In the genomic region with DNA sequence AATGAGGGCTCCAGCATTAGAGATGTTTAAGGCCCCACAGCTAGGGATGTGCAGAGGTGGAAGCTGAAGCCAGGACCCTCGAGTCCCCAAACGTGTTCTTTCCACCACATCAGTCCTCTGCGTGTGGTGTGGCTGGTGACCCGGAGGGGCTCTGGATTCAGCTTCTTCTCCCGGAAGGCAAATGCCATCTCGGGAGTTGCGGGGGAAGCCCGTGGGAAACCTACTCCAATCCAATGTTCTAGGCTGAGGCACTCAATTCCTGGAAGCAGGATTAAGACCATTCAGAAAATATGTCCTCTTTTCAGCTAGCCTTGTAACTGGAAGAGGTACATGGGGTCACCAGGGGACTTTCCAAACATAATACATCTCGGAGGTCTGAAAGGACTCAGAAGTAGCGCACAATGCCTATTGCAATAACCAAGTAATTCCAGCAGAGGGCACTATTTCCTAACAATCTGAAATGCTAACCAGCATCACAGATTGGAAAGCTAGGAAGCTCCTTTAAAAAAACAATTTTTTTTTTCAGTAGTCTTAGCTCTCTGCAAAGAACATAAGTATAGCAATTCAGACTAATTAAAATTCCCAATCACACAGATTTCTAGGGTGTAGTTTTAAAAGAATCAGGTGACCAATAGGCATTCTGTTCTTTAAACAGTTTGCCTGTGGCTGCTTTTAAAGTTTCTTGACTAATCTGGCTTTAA, we compare ENCODE assay signal across 9 cellular contexts. TPM values are rescaled to one million over a fixed set of nuclear protein-coding genes. Genes with fewer than 3 reads are reported as not detected.
DNase-seq lines count a peak whose midpoint lies in the region; ATAC-seq and TF ChIP-seq lines count a peak whose summit lies in the region.
"Had no signal": no experiment of that assay in that cellular context is flagged by ENCODE, and none has a peak within 500 bp of the region (broad histone marks: within the 10 kb centered on the region; RNA-seq: fewer than 3 reads in every experiment).

No MANE protein-coding gene starts in this region.

- DNase-seq in DMS153 treated with DMSO at 0.1 percent for 48 hours (lab: John Stamatoyannopoulos, UW; ENCODE audit: unreplicated experiment) (peak; percentile 1), DMS153 (lab: John Stamatoyannopoulos, UW) (no peak), H7 (peak; percentile 28), NCI-H460 (ENCODE audit: extremely low read depth, low read depth) (peak; percentile 62), brain microvascular endothelial cell (peak; percentile 70), iris pigment epithelial cell (ENCODE audit: low read depth) (peak; percentile 66)
- DNase-seq in stimulated activated naive CD8-positive, alpha-beta T cell treated with anti-CD3 and anti-CD28 coated beads, Interleukin-15, Interleukin-2, amounts not matched to agents 100 U/mL and 50 U/mL, for 24 hours = peak; percentile 7

- H3K36me3 ChIP-seq in H7 (replicated peaks; ENCODE audit: control insufficient read depth, insufficient read depth, low read length) (no peaks in the 10 kb centered on the region), brain microvascular endothelial cell (replicated peaks) (no peaks in the 10 kb centered on the region)
- H3K36me3 ChIP-seq: BLaER1 treated with 17β-estradiol and CSF1 and Interleukin-3, amounts not matched to agents 10 nM and 100 nM had no signal

- TF ChIP-seq CTCF in brain microvascular endothelial cell (IDR thresholded peaks at IDR 0.05; ENCODE audit: low read depth, low read length, missing control alignments) = peak; percentile 73

- in situ Hi-C loops in brain microvascular endothelial cell (cut with HindIII; ENCODE audit: low pct_ligation_motif_present, low sequenced_read_pairs) = no loop called here

- H3K27me3 ChIP-seq in H7 (ENCODE audit: control insufficient read depth, insufficient read depth, low read length) (no peaks in the 10 kb centered on the region), brain microvascular endothelial cell (replicated peaks) (peaks cover 4% of the 10 kb centered on the region)
- H3K27me3 ChIP-seq: BLaER1 treated with 17β-estradiol and CSF1 and Interleukin-3, amounts not matched to agents 10 nM and 100 nM had no signal

- H3K4me3 ChIP-seq in H7 (ENCODE audit: insufficient read depth, low read depth, low read length) (no peak overlapping the region), brain microvascular endothelial cell (ENCODE audit: low read depth, low read length) (no peak overlapping the region)
- H3K4me3 ChIP-seq: BLaER1 treated with 17β-estradiol and CSF1 and Interleukin-3, amounts not matched to agents 10 nM and 100 nM had no signal

- no peak for ATAC-seq in stimulated activated naive CD8-positive, alpha-beta T cell treated with anti-CD3 and anti-CD28 coated beads, Interleukin-15, Interleukin-2, amounts not matched to agents 100 U/mL and 50 U/mL, for 24 hours
- no peak for ATAC-seq in HG03521 (IDR thresholded peaks at IDR 0.05; ENCODE audit: unreplicated experiment)

- H3K27ac ChIP-seq in brain microvascular endothelial cell = no peak overlapping the region
- H3K27ac ChIP-seq: BLaER1 treated with 17β-estradiol and CSF1 and Interleukin-3, amounts not matched to agents 10 nM and 100 nM had no signal

RNA-seq across cellular contexts. Expression of a gene that starts 36.2 kb away (rescaled TPM):
- total RNA-seq in H7 (2014; rRNA removed; shearing (Covaris generic)) = 0.03 TPM in 1 of 2 replicates, not detected in the other
- total RNA-seq in NCI-H460 (2014; rRNA removed; shearing (Covaris generic)) = not detected in 2 replicates
- polyA plus RNA-seq in NCI-H460 (2014; cell fraction: nucleus; rRNA removed) = not detected in 2 replicates

RNA-seq across cellular contexts. Expression of a gene that starts 40.7 kb away (rescaled TPM):
- total RNA-seq in H7 (2014; rRNA removed; shearing (Covaris generic)) = 39.0 and 68.0 TPM in 2 replicates
- total RNA-seq in NCI-H460 (2014; rRNA removed; shearing (Covaris generic)) = 51.5 and 61.2 TPM in 2 replicates
- polyA plus RNA-seq in NCI-H460 (2014; cell fraction: nucleus; rRNA removed) = 6.6 and 10.9 TPM in 2 replicates
